ENCODE assay signal across 14 cellular contexts in genomic region chr3:192919895-192920294, GRCh38.
"Had no signal": no experiment of that assay in that cellular context is flagged by ENCODE, and none has a peak within 500 bp of the region (broad histone marks: within the 10 kb centered on the region; RNA-seq: fewer than 3 reads in every experiment).

No MANE protein-coding gene starts in this region.

- H3K36me3 Mint-ChIP-seq: activated naive CD8-positive, alpha-beta T cell; memory B cell had no signal

- H3K9me3 Mint-ChIP-seq: activated T-cell treated with anti-CD3 and anti-CD28 coated beads, Interleukin-2, amount 50 U/mL, for 24 hours; effector memory CD8-positive, alpha-beta T cell; memory B cell; stimulated activated naive CD8-positive, alpha-beta T cell treated with anti-CD3 and anti-CD28 coated beads, Interleukin-15, Interleukin-2, amounts not matched to agents 100 ng/mL and 50 ng/mL, for 24 hours had no signal

- ATAC-seq: effector memory CD8-positive, alpha-beta T cell; gastrocnemius medialis; left lung had no signal

- DNase-seq: activated CD4-positive, alpha-beta T cell treated with anti-CD3 and anti-CD28 coated beads, Interleukin-2, amount 50 U/mL, for 4 hours; activated effector memory CD4-positive, alpha-beta T cell treated with anti-CD3 and anti-CD28 coated beads, Interleukin-2, amount 50 U/mL, for 16 hours; activated T-cell treated with anti-CD3 and anti-CD28 coated beads, Interleukin-2, amount 50 U/mL, for 24 hours; brain microvascular endothelial cell; effector memory CD8-positive, alpha-beta T cell; gastrocnemius medialis; islet precursor cell; left lung; ovary; stimulated activated CD4-positive, alpha-beta T cell treated with anti-CD3 and anti-CD28 coated beads, Interleukin-15, amount 100 ng/mL, for 24 hours; stimulated activated CD4-positive, alpha-beta T cell treated with anti-CD3 and anti-CD28 coated beads, Interleukin-4, amount 100 ng/mL, for 24 hours had no signal

- H3K27ac Mint-ChIP-seq: activated naive CD8-positive, alpha-beta T cell; activated T-cell treated with anti-CD3 and anti-CD28 coated beads, Interleukin-2, amount 50 U/mL, for 24 hours; effector memory CD8-positive, alpha-beta T cell; memory B cell; stimulated activated naive CD8-positive, alpha-beta T cell treated with anti-CD3 and anti-CD28 coated beads, Interleukin-15, Interleukin-2, amounts not matched to agents 100 ng/mL and 50 ng/mL, for 24 hours had no signal

- H3K4me3 Mint-ChIP-seq: activated naive CD8-positive, alpha-beta T cell; activated T-cell treated with anti-CD3 and anti-CD28 coated beads, Interleukin-2, amount 50 U/mL, for 24 hours; effector memory CD8-positive, alpha-beta T cell; memory B cell; stimulated activated naive CD8-positive, alpha-beta T cell treated with anti-CD3 and anti-CD28 coated beads, Interleukin-15, Interleukin-2, amounts not matched to agents 100 ng/mL and 50 ng/mL, for 24 hours had no signal
